In genomic region chr1:63329621-63330330, GRCh38 we compare ENCODE assay signal across 11 cellular contexts. TPM values are rescaled to one million over a fixed set of nuclear protein-coding genes. Genes with fewer than 3 reads are reported as not detected.
DNase-seq lines count a peak whose midpoint lies in the region; TF ChIP-seq lines count a peak whose summit lies in the region.
"Had no signal": no experiment of that assay in that cellular context is flagged by ENCODE, and none has a peak within 500 bp of the region (broad histone marks: within the 10 kb centered on the region; RNA-seq: fewer than 3 reads in every experiment).

No MANE protein-coding gene starts in this region.

- no peaks in the 10 kb centered on the region for H3K36me3 Mint-ChIP-seq in activated T-cell treated with anti-CD3 and anti-CD28 coated beads, Interleukin-2, amount 50 U/mL, for 24 hours (ENCODE audit: low read depth)
- H3K36me3 Mint-ChIP-seq in mesothelial cell of epicardium, result no peaks in the 10 kb centered on the region

- TF ChIP-seq CTCF in hepatocyte (IDR thresholded peaks at IDR 0.05; ENCODE audit: poor library complexity), result no peak
- no peak for TF ChIP-seq CTCF in smooth muscle cell (IDR thresholded peaks at IDR 0.05; ENCODE audit: borderline replicate concordance, insufficient read depth, poor library complexity, severe bottlenecking)
- TF ChIP-seq CTCF in mesothelial cell of epicardium (IDR thresholded peaks at IDR 0.05; ENCODE audit: unreplicated experiment), result no peak

- 9% methylated on average over 36 of the region's 50 CpGs for WGBS in hepatocyte (ENCODE audit: low lambda C conversion rate, missing lambda C conversion rate)
- WGBS in smooth muscle cell (ENCODE audit: low lambda C conversion rate), result 6% methylated on average over 49 of the region's 50 CpGs

- DNase-seq in activated T-cell treated with anti-CD3 and anti-CD28 coated beads for 48 hours (ENCODE audit: low read depth) (peak; percentile 8), activated T-cell treated with anti-CD3 and anti-CD28 coated beads for 4 hours (no peak), hepatocyte (ENCODE audit: low spot score) (no peak), smooth muscle cell (lab: John Stamatoyannopoulos, UW; ENCODE audit: unreplicated experiment) (no peak), mesothelial cell of epicardium (ENCODE audit: low spot score in 2 of 2, unreplicated experiment in 2 of 2) (no peak)
- peak; percentile 34 for DNase-seq in activated T-cell treated with anti-CD3 and anti-CD28 coated beads, Interleukin-2, amount 50 U/mL, for 24 hours
- no peak for DNase-seq in activated CD8-positive, alpha-beta memory T cell treated with anti-CD3 and anti-CD28 coated beads, Interleukin-2, amount 50 U/mL, for 4 hours
- DNase-seq in effector CD4-positive, alpha-beta T cell, result no peak
- DNase-seq: MM.1S had no signal

- H3K27me3 ChIP-seq in hepatocyte, result peaks cover 97% of the 10 kb centered on the region
- H3K27me3 ChIP-seq in smooth muscle cell (ENCODE audit: low read depth), result peaks cover 100% of the 10 kb centered on the region

- H3K4me1 Mint-ChIP-seq in activated T-cell treated with anti-CD3 and anti-CD28 coated beads, Interleukin-2, amount 50 U/mL, for 24 hours (ENCODE audit: low read depth), result peaks cover 30% of the 10 kb centered on the region
- peaks cover 9% of the 10 kb centered on the region for H3K4me1 Mint-ChIP-seq in mesothelial cell of epicardium

- H3K79me2 ChIP-seq in hepatocyte, result no peaks in the 10 kb centered on the region
- H3K79me2 ChIP-seq in smooth muscle cell (ENCODE audit: low read depth), result no peaks in the 10 kb centered on the region

- no peaks in the 10 kb centered on the region for H3K9me2 ChIP-seq in hepatocyte (replicated peaks; ENCODE audit: insufficient read depth)

- H3K4me3 ChIP-seq in hepatocyte (no peak overlapping the region), smooth muscle cell (no peak overlapping the region)

- no peaks in the 10 kb centered on the region for H3K9me3 ChIP-seq in hepatocyte (ENCODE audit: low read depth)
- no peaks in the 10 kb centered on the region for H3K9me3 ChIP-seq in smooth muscle cell (replicated peaks; ENCODE audit: low read depth)

- H3K27ac Mint-ChIP-seq in activated T-cell treated with anti-CD3 and anti-CD28 coated beads, Interleukin-2, amount 50 U/mL, for 24 hours, result no peak overlapping the region
- no peak overlapping the region for H3K27ac Mint-ChIP-seq in mesothelial cell of epicardium

- peaks cover 8% of the 10 kb centered on the region for H3K9me3 Mint-ChIP-seq in activated T-cell treated with anti-CD3 and anti-CD28 coated beads, Interleukin-2, amount 50 U/mL, for 24 hours
- H3K9me3 Mint-ChIP-seq in mesothelial cell of epicardium, result no peaks in the 10 kb centered on the region

- H3F3A ChIP-seq in smooth muscle cell (ENCODE audit: low read depth), result no peaks in the 10 kb centered on the region

- H4K20me1 ChIP-seq in hepatocyte (ENCODE audit: insufficient read depth, poor library complexity, severe bottlenecking) (no peaks in the 10 kb centered on the region), smooth muscle cell (ENCODE audit: low read depth) (no peaks in the 10 kb centered on the region)

- H3K27ac ChIP-seq in hepatocyte, result no peak overlapping the region
- no peak overlapping the region for H3K27ac ChIP-seq in smooth muscle cell (ENCODE audit: low read depth)
- H3K27ac ChIP-seq: epithelial cell of prostate, Peyer's patch had no signal

- H3K9ac ChIP-seq in smooth muscle cell (ENCODE audit: low read depth), result no peak overlapping the region

- H3K36me3 ChIP-seq in hepatocyte (replicated peaks; ENCODE audit: insufficient read depth, low read depth) (no peaks in the 10 kb centered on the region), smooth muscle cell (ENCODE audit: low read depth) (no peaks in the 10 kb centered on the region)
- H3K36me3 ChIP-seq: Peyer's patch had no signal

- H2AFZ ChIP-seq in hepatocyte, result peak overlapping the region; percentile 31
- no peak overlapping the region for H2AFZ ChIP-seq in smooth muscle cell (ENCODE audit: low read depth)

- H3K4me1 ChIP-seq in hepatocyte (ENCODE audit: insufficient read depth) (peaks cover 9% of the 10 kb centered on the region), smooth muscle cell (ENCODE audit: low read depth) (peaks cover 13% of the 10 kb centered on the region)

- H3K4me3 Mint-ChIP-seq in activated T-cell treated with anti-CD3 and anti-CD28 coated beads, Interleukin-2, amount 50 U/mL, for 24 hours, result no peak overlapping the region
- H3K4me3 Mint-ChIP-seq in mesothelial cell of epicardium, result no peak overlapping the region

- peaks cover 93% of the 10 kb centered on the region for H3K27me3 Mint-ChIP-seq in activated T-cell treated with anti-CD3 and anti-CD28 coated beads, Interleukin-2, amount 50 U/mL, for 24 hours
- peaks cover 99% of the 10 kb centered on the region for H3K27me3 Mint-ChIP-seq in mesothelial cell of epicardium (ENCODE audit: low read depth)

- H3K4me2 ChIP-seq in hepatocyte, result peak overlapping the region; percentile 72
- peak overlapping the region; percentile 45 for H3K4me2 ChIP-seq in smooth muscle cell

RNA-seq across cellular contexts. Expression of gene FOXD3, which starts 7.4 kb away (rescaled TPM):
- total RNA-seq in hepatocyte, result not detected in 2 replicates
- not detected in 2 replicates for polyA plus RNA-seq in hepatocyte
- not detected in 2 replicates for total RNA-seq in smooth muscle cell
- not detected in 2 replicates for polyA plus RNA-seq in smooth muscle cell
- not detected in 3 replicates for total RNA-seq in mesothelial cell of epicardium
- total RNA-seq: Peyer's patch had no signal

RNA-seq across cellular contexts. Expression of gene ALG6, which starts 37.7 kb away (rescaled TPM):
- total RNA-seq in hepatocyte (20.7 and 21.8 TPM in 2 replicates), smooth muscle cell (20.5 and 20.6 TPM in 2 replicates), mesothelial cell of epicardium (20.0 to 21.7 TPM (median 20.3 TPM) in 3 replicates)
- polyA plus RNA-seq in hepatocyte (12.4 and 18.3 TPM in 2 replicates), smooth muscle cell (11.9 and 13.3 TPM in 2 replicates)

Comparison
In these comparisons a context has a peak if more than half of its experiments do, and no peak if none do; other contexts are left out.
1. DNase-seq: peak in activated T-cell treated with anti-CD3 and anti-CD28 coated beads for 48 hours (single experiment) and activated T-cell treated with anti-CD3 and anti-CD28 coated beads, Interleukin-2, amount 50 U/mL, for 24 hours (single experiment); none in activated T-cell treated with anti-CD3 and anti-CD28 coated beads for 4 hours (single experiment), hepatocyte (single experiment), smooth muscle cell (single experiment), mesothelial cell of epicardium (0 of 2), activated CD8-positive, alpha-beta memory T cell treated with anti-CD3 and anti-CD28 coated beads, Interleukin-2, amount 50 U/mL, for 4 hours (single experiment) and effector CD4-positive, alpha-beta T cell (single experiment).